Comparison of ENCODE assay signal across 9 cellular contexts in genomic region chr2:175414872-175415487, GRCh38.
DNase-seq lines count a peak whose midpoint lies in the region; ATAC-seq and TF ChIP-seq lines count a peak whose summit lies in the region.
"Had no signal": no experiment of that assay in that cellular context is flagged by ENCODE, and none has a peak within 500 bp of the region (broad histone marks: within the 10 kb centered on the region; RNA-seq: fewer than 3 reads in every experiment).

No MANE protein-coding gene starts in this region.

- H3K36me3 Mint-ChIP-seq in MCF 10A (ENCODE audit: insufficient read depth, unreplicated experiment), result no peaks in the 10 kb centered on the region
- no peaks in the 10 kb centered on the region for H3K36me3 Mint-ChIP-seq in type B pancreatic cell

- peak; percentile 81 for DNase-seq in DMS53 treated with DMSO at 0.1 percent for 48 hours (lab: John Stamatoyannopoulos, UW; ENCODE audit: unreplicated experiment)
- peak; percentile 63 for DNase-seq in HEK293T (ENCODE audit: extremely low spot score)
- peak; percentile 44 for DNase-seq in NCI-H748 (lab: John Stamatoyannopoulos, UW; ENCODE audit: unreplicated experiment)
- peak; percentile 87 for DNase-seq in MCF 10A (ENCODE audit: unreplicated experiment)
- peak; percentile 14 for DNase-seq in kidney epithelial cell (ENCODE audit: low read depth)
- no peak for DNase-seq in type B pancreatic cell (ENCODE audit: extremely low spot score, unreplicated experiment)
- DNase-seq: activated B cell treated with CpG ODN at 0.5 μM for 24 hours had no signal

- no peaks in the 10 kb centered on the region for H3K36me3 ChIP-seq in kidney epithelial cell (ENCODE audit: control insufficient read depth, insufficient read depth, low read length)

- CTCF ChIA-PET in HEK293T (lab: Yijun Ruan, JAX) (interaction anchor here (0.7 to 1.2 kb wide), 4 partner anchors 17 to 800 kb away, joined by 3 to 5 read pairs (median 4); no protein-coding TSS in a partner anchor), MCF 10A (lab: Yijun Ruan, JAX) (interaction anchor here (0.6 to 1.3 kb wide), 20 partner anchors 13 to 1292 kb away, joined by 3 to 8 read pairs (median 3); no protein-coding TSS in a partner anchor)

- TF ChIP-seq CTCF in MCF 10A (IDR thresholded peaks at IDR 0.05; ENCODE audit: unreplicated experiment) (peak; percentile 66), kidney epithelial cell (IDR thresholded peaks at IDR 0.05; ENCODE audit: insufficient read depth, low read length, poor library complexity, severe bottlenecking) (peak; percentile 74), type B pancreatic cell (conservative IDR thresholded peaks at IDR 0.05) (peak; percentile 85)

- H3K27me3 Mint-ChIP-seq in MCF 10A (ENCODE audit: insufficient read depth, unreplicated experiment), result no peaks in the 10 kb centered on the region
- no peaks in the 10 kb centered on the region for H3K27me3 Mint-ChIP-seq in type B pancreatic cell

- no peak overlapping the region for H3K4me3 ChIP-seq in kidney epithelial cell (ENCODE audit: low read depth, low read length)

- ATAC-seq in HG02973 (IDR thresholded peaks at IDR 0.05; ENCODE audit: unreplicated experiment) (no peak), HG03095 (IDR thresholded peaks at IDR 0.05; ENCODE audit: unreplicated experiment) (no peak)

- no peak overlapping the region for H3K4me3 Mint-ChIP-seq in MCF 10A (ENCODE audit: unreplicated experiment)
- H3K4me3 Mint-ChIP-seq in type B pancreatic cell, result no peak overlapping the region
- H3K4me3 Mint-ChIP-seq: activated B cell treated with CpG ODN at 0.5 μM for 24 hours had no signal

- BruUV-seq in MCF 10A (replicated peaks; lab: Mats Ljungman, UMichigan), result no TSS peak

- H3K27ac Mint-ChIP-seq in MCF 10A (ENCODE audit: low read depth, unreplicated experiment) (no peak overlapping the region), type B pancreatic cell (no peak overlapping the region)
- H3K27ac Mint-ChIP-seq: activated B cell treated with CpG ODN at 0.5 μM for 24 hours had no signal

- peaks cover 6% of the 10 kb centered on the region for H3K4me1 Mint-ChIP-seq in MCF 10A (ENCODE audit: insufficient read depth, unreplicated experiment)
- peaks cover 15% of the 10 kb centered on the region for H3K4me1 Mint-ChIP-seq in type B pancreatic cell (ENCODE audit: unreplicated experiment)
- H3K4me1 Mint-ChIP-seq: activated B cell treated with CpG ODN at 0.5 μM for 24 hours had no signal

- POLR2A ChIA-PET in HEK293T (lab: Yijun Ruan, JAX), result no interaction called here
- POLR2A ChIA-PET in MCF 10A (lab: Yijun Ruan, JAX), result interaction anchor here (0.7 kb wide), 1 partner anchor 216 kb away, joined by 3 read pairs; no protein-coding TSS in a partner anchor

- H3K27me3 ChIP-seq in kidney epithelial cell (ENCODE audit: control insufficient read depth, insufficient read depth, low read length), result no peaks in the 10 kb centered on the region

- no peaks in the 10 kb centered on the region for H3K9me3 Mint-ChIP-seq in MCF 10A (ENCODE audit: unreplicated experiment)
- no peaks in the 10 kb centered on the region for H3K9me3 Mint-ChIP-seq in type B pancreatic cell
- H3K9me3 Mint-ChIP-seq: activated B cell treated with CpG ODN at 0.5 μM for 24 hours had no signal

- intact Hi-C loops in MCF 10A (cut with micrococcal nuclease), result loop anchor here (1.0 to 2.0 kb wide), 3 partner anchors 270 to 682 kb away; no protein-coding TSS in a partner anchor

TF ChIP-seq in HEK293T, 16 proteins besides CTCF, POLR2A, EP300 and RAD21:
- TF ChIP-seq FOXK2 (IDR thresholded peaks at IDR 0.05) (no peak), PKNOX1 (IDR thresholded peaks at IDR 0.05) (no peak), TARDBP (IDR thresholded peaks at IDR 0.05) (no peak), ARNT (IDR thresholded peaks at IDR 0.05) (no peak), BHLHE40 (IDR thresholded peaks at IDR 0.05; ENCODE audit: borderline replicate concordance) (no peak), FOXM1 (IDR thresholded peaks at IDR 0.05; ENCODE audit: borderline replicate concordance) (no peak), L3MBTL2 (conservative IDR thresholded peaks at IDR 0.05) (no peak), SP1 (IDR thresholded peaks at IDR 0.05) (no peak), ZNF384 (IDR thresholded peaks at IDR 0.05) (no peak), SUZ12 (IDR thresholded peaks at IDR 0.05) (no peak), LEF1 (IDR thresholded peaks at IDR 0.05; ENCODE audit: borderline replicate concordance) (no peak), FOXA1 (IDR thresholded peaks at IDR 0.05) (no peak), HDGF (IDR thresholded peaks at IDR 0.05; ENCODE audit: borderline replicate concordance) (no peak)
